ENCODE assay signal across 20 cellular contexts in genomic region chrX:2487366-2487765, GRCh38.
"Had no signal": no experiment of that assay in that cellular context is flagged by ENCODE, and none has a peak within 500 bp of the region (broad histone marks: within the 10 kb centered on the region; RNA-seq: fewer than 3 reads in every experiment).

No MANE protein-coding gene starts in this region.

- H3K27ac Mint-ChIP-seq: activated CD4-positive, alpha-beta memory T cell treated with anti-CD3 and anti-CD28 coated beads, Interleukin-2, amount 10 ng/mL, durations not matched to agents 7 days and 5 days; activated naive CD4-positive, alpha-beta T cell treated with anti-CD3 and anti-CD28 coated beads, Interleukin-2, amount 10 ng/mL, durations not matched to agents 7 days and 5 days; type B pancreatic cell had no signal

- H3K4me3 Mint-ChIP-seq: activated CD4-positive, alpha-beta memory T cell treated with anti-CD3 and anti-CD28 coated beads, Interleukin-2, amount 10 ng/mL, durations not matched to agents 7 days and 5 days; activated naive CD4-positive, alpha-beta T cell treated with anti-CD3 and anti-CD28 coated beads, Interleukin-2, amount 10 ng/mL, durations not matched to agents 7 days and 5 days; naive thymus-derived CD8-positive, alpha-beta T cell; type B pancreatic cell had no signal

- H3K9me3 ChIP-seq: lower lobe of right lung, ovary, psoas muscle, right atrium auricular region, thoracic aorta, vagina had no signal

- H3K27me3 Mint-ChIP-seq: activated CD4-positive, alpha-beta memory T cell treated with anti-CD3 and anti-CD28 coated beads, Interleukin-2, amount 10 ng/mL, durations not matched to agents 7 days and 5 days; activated naive CD4-positive, alpha-beta T cell treated with anti-CD3 and anti-CD28 coated beads, Interleukin-2, amount 10 ng/mL, durations not matched to agents 7 days and 5 days; naive thymus-derived CD8-positive, alpha-beta T cell; type B pancreatic cell had no signal

- DNase-seq: activated CD4-positive, alpha-beta memory T cell treated with anti-CD3 and anti-CD28 coated beads, Interleukin-2, amount 10 ng/mL, durations not matched to agents 7 days and 5 days; activated CD4-positive, alpha-beta T cell treated with anti-CD3 and anti-CD28 coated beads for 48 hours; activated effector memory CD4-positive, alpha-beta T cell treated with anti-CD3 and anti-CD28 coated beads, Interleukin-2, amount 50 U/mL, for 16 hours; activated naive CD4-positive, alpha-beta T cell treated with anti-CD3 and anti-CD28 coated beads, Interleukin-2, amount 10 ng/mL, durations not matched to agents 7 days and 5 days; activated T-cell treated with anti-CD3 and anti-CD28 coated beads for 4 hours; amygdala; cerebellar nuclear complex; cortex of kidney; left colon; ovary; psoas muscle; stimulated activated CD4-positive, alpha-beta T cell treated with anti-CD3 and anti-CD28 coated beads, Interleukin-4, amount 100 ng/mL, for 24 hours; stimulated activated naive CD4-positive, alpha-beta T cell treated with Interleukin-2 at 50 U/mL for 16 hours; T-helper 9 cell had no signal

- H3K4me1 ChIP-seq: lower lobe of right lung, psoas muscle had no signal

- H3K9me3 Mint-ChIP-seq: activated CD4-positive, alpha-beta memory T cell treated with anti-CD3 and anti-CD28 coated beads, Interleukin-2, amount 10 ng/mL, durations not matched to agents 7 days and 5 days; activated naive CD4-positive, alpha-beta T cell treated with anti-CD3 and anti-CD28 coated beads, Interleukin-2, amount 10 ng/mL, durations not matched to agents 7 days and 5 days; naive thymus-derived CD8-positive, alpha-beta T cell; type B pancreatic cell had no signal

- ATAC-seq: left colon; lower lobe of right lung; naive thymus-derived CD8-positive, alpha-beta T cell; psoas muscle had no signal

- H3K27me3 ChIP-seq: ovary, right atrium auricular region, vagina had no signal

- H3K4me3 ChIP-seq: lower lobe of right lung, ovary, psoas muscle, right atrium auricular region, thoracic aorta, vagina had no signal

- H3K27ac ChIP-seq: lower lobe of right lung, psoas muscle, right atrium auricular region, thoracic aorta had no signal

- H3K36me3 ChIP-seq: ovary had no signal

- H3K4me1 Mint-ChIP-seq: activated CD4-positive, alpha-beta memory T cell treated with anti-CD3 and anti-CD28 coated beads, Interleukin-2, amount 10 ng/mL, durations not matched to agents 7 days and 5 days; activated naive CD4-positive, alpha-beta T cell treated with anti-CD3 and anti-CD28 coated beads, Interleukin-2, amount 10 ng/mL, durations not matched to agents 7 days and 5 days had no signal
